ENCODE assay signal across 16 cellular contexts in genomic region chr1:74908797-74909196, GRCh38.
"Had no signal": no experiment of that assay in that cellular context is flagged by ENCODE, and none has a peak within 500 bp of the region (broad histone marks: within the 10 kb centered on the region; RNA-seq: fewer than 3 reads in every experiment).

No MANE protein-coding gene starts in this region.

- H3K4me3 Mint-ChIP-seq: natural killer cell treated with Interleukin-12 subunit alpha and Interleukin-12 subunit beta and Interleukin-15 and Interleukin-18, amount 100 ng/mL, for 72 hours; neural progenitor cell had no signal

- H3K27me3 Mint-ChIP-seq: natural killer cell treated with Interleukin-12 subunit alpha and Interleukin-12 subunit beta and Interleukin-15 and Interleukin-18, amount 100 ng/mL, for 72 hours had no signal

- DNase-seq: effector memory CD4-positive, alpha-beta T cell; heart left ventricle; hippocampal formation; left colon; left ventricle myocardium superior; mesenchymal stem cell; midbrain; nucleus accumbens; ovary; sigmoid colon; stimulated activated CD4-positive, alpha-beta T cell treated with anti-CD3 and anti-CD28 coated beads, Interleukin-2, amount 100 ng/mL, for 24 hours; stimulated activated naive CD4-positive, alpha-beta T cell treated with Interleukin-2 at 50 U/mL for 16 hours; trophoblast cell; uterus had no signal

- H3K36me3 Mint-ChIP-seq: natural killer cell treated with Interleukin-12 subunit alpha and Interleukin-12 subunit beta and Interleukin-15 and Interleukin-18, amount 100 ng/mL, for 72 hours; neural progenitor cell had no signal

- H3K27ac Mint-ChIP-seq: natural killer cell treated with Interleukin-12 subunit alpha and Interleukin-12 subunit beta and Interleukin-15 and Interleukin-18, amount 100 ng/mL, for 72 hours; neural progenitor cell had no signal

- H3K4me1 Mint-ChIP-seq: neural progenitor cell had no signal
